ENCODE assay signal across 9 cellular contexts in genomic region chr14:94748667-94749347, GRCh38. TPM values are rescaled to one million over a fixed set of nuclear protein-coding genes. Genes with fewer than 3 reads are reported as not detected.
A peak's percentile ranks its signal among the peaks of the same experiment; 100 is the strongest.
DNase-seq lines count a peak whose midpoint lies in the region; ATAC-seq and TF ChIP-seq lines count a peak whose summit lies in the region.
"Had no signal": no experiment of that assay in that cellular context is flagged by ENCODE, and none has a peak within 500 bp of the region (broad histone marks: within the 10 kb centered on the region; RNA-seq: fewer than 3 reads in every experiment).

No MANE protein-coding gene starts in this region.

- DNase-seq in activated naive CD8-positive, alpha-beta T cell treated with anti-CD3 and anti-CD28 coated beads for 36 hours, result peak; percentile 14
- DNase-seq in activated naive CD8-positive, alpha-beta T cell treated with anti-CD3 and anti-CD28 coated beads, Interleukin-2, amount 50 U/mL, for 24 hours, result no peak
- peak; percentile 69 for DNase-seq in NAMALWA (ENCODE audit: low spot score)
- DNase-seq in brain microvascular endothelial cell, result peak; percentile 13
- DNase-seq in osteocyte (ENCODE audit: extremely low spot score, unreplicated experiment), result no peak
- DNase-seq in effector CD4-positive, alpha-beta T cell, result no peak

- H3K36me3 Mint-ChIP-seq in activated naive CD8-positive, alpha-beta T cell treated with anti-CD3 and anti-CD28 coated beads for 36 hours, result no peaks in the 10 kb centered on the region
- no peaks in the 10 kb centered on the region for H3K36me3 Mint-ChIP-seq in activated naive CD8-positive, alpha-beta T cell treated with anti-CD3 and anti-CD28 coated beads, Interleukin-2, amount 50 U/mL, for 24 hours (ENCODE audit: low read depth)
- no peaks in the 10 kb centered on the region for H3K36me3 Mint-ChIP-seq in osteocyte (ENCODE audit: unreplicated experiment)

- no peak overlapping the region for H3K27ac ChIP-seq in brain microvascular endothelial cell
- H3K27ac ChIP-seq: neutrophil had no signal

- H3K27ac Mint-ChIP-seq in activated naive CD8-positive, alpha-beta T cell treated with anti-CD3 and anti-CD28 coated beads for 36 hours, result no peak overlapping the region
- no peak overlapping the region for H3K27ac Mint-ChIP-seq in activated naive CD8-positive, alpha-beta T cell treated with anti-CD3 and anti-CD28 coated beads, Interleukin-2, amount 50 U/mL, for 24 hours
- no peak overlapping the region for H3K27ac Mint-ChIP-seq in osteocyte (ENCODE audit: unreplicated experiment)

- H3K4me3 Mint-ChIP-seq in activated naive CD8-positive, alpha-beta T cell treated with anti-CD3 and anti-CD28 coated beads for 36 hours, result no peak overlapping the region
- no peak overlapping the region for H3K4me3 Mint-ChIP-seq in activated naive CD8-positive, alpha-beta T cell treated with anti-CD3 and anti-CD28 coated beads, Interleukin-2, amount 50 U/mL, for 24 hours
- H3K4me3 Mint-ChIP-seq in osteocyte (ENCODE audit: unreplicated experiment), result no peak overlapping the region

- ATAC-seq in activated naive CD8-positive, alpha-beta T cell treated with anti-CD3 and anti-CD28 coated beads, Interleukin-2, amount 50 U/mL, for 24 hours, result no peak
- ATAC-seq in GM21381 (IDR thresholded peaks at IDR 0.05; ENCODE audit: unreplicated experiment) (no peak), HG02759 (IDR thresholded peaks at IDR 0.05; ENCODE audit: unreplicated experiment) (no peak)

- H3K4me1 Mint-ChIP-seq in activated naive CD8-positive, alpha-beta T cell treated with anti-CD3 and anti-CD28 coated beads for 36 hours, result no peaks in the 10 kb centered on the region
- H3K4me1 Mint-ChIP-seq in activated naive CD8-positive, alpha-beta T cell treated with anti-CD3 and anti-CD28 coated beads, Interleukin-2, amount 50 U/mL, for 24 hours, result no peaks in the 10 kb centered on the region
- H3K4me1 Mint-ChIP-seq in osteocyte (ENCODE audit: unreplicated experiment), result no peaks in the 10 kb centered on the region

- H3K27me3 Mint-ChIP-seq in activated naive CD8-positive, alpha-beta T cell treated with anti-CD3 and anti-CD28 coated beads for 36 hours, result peaks cover 4% of the 10 kb centered on the region
- peaks cover 4% of the 10 kb centered on the region for H3K27me3 Mint-ChIP-seq in activated naive CD8-positive, alpha-beta T cell treated with anti-CD3 and anti-CD28 coated beads, Interleukin-2, amount 50 U/mL, for 24 hours
- H3K27me3 Mint-ChIP-seq in osteocyte (ENCODE audit: unreplicated experiment), result peaks cover 27% of the 10 kb centered on the region

- no peaks in the 10 kb centered on the region for H3K36me3 ChIP-seq in brain microvascular endothelial cell (replicated peaks)
- H3K36me3 ChIP-seq: neutrophil had no signal

- H3K4me3 ChIP-seq in brain microvascular endothelial cell (ENCODE audit: low read depth, low read length), result no peak overlapping the region

- H3K27me3 ChIP-seq in brain microvascular endothelial cell (replicated peaks), result peaks cover 10% of the 10 kb centered on the region

- TF ChIP-seq CTCF in brain microvascular endothelial cell (IDR thresholded peaks at IDR 0.05; ENCODE audit: low read depth, low read length, missing control alignments), result peak; percentile 80
- peak; percentile 56 for TF ChIP-seq CTCF in osteocyte (IDR thresholded peaks at IDR 0.05)

- in situ Hi-C loops in brain microvascular endothelial cell (cut with HindIII; ENCODE audit: low pct_ligation_motif_present, low sequenced_read_pairs), result no loop called here

- no peaks in the 10 kb centered on the region for H3K9me3 Mint-ChIP-seq in activated naive CD8-positive, alpha-beta T cell treated with anti-CD3 and anti-CD28 coated beads for 36 hours
- peaks cover 4% of the 10 kb centered on the region for H3K9me3 Mint-ChIP-seq in activated naive CD8-positive, alpha-beta T cell treated with anti-CD3 and anti-CD28 coated beads, Interleukin-2, amount 50 U/mL, for 24 hours
- H3K9me3 Mint-ChIP-seq in osteocyte (ENCODE audit: unreplicated experiment), result no peaks in the 10 kb centered on the region

RNA-seq across cellular contexts. Expression of gene GSC, which starts 21.1 kb away (rescaled TPM):
- total RNA-seq in activated naive CD8-positive, alpha-beta T cell treated with anti-CD3 and anti-CD28 coated beads for 36 hours, result not detected
- not detected in 2 replicates for total RNA-seq in osteocyte

Comparison
In these comparisons a context has a peak if more than half of its experiments do, and no peak if none do; other contexts are left out.
1. DNase-seq: peak in activated naive CD8-positive, alpha-beta T cell treated with anti-CD3 and anti-CD28 coated beads for 36 hours (single experiment), NAMALWA (single experiment) and brain microvascular endothelial cell (single experiment); none in activated naive CD8-positive, alpha-beta T cell treated with anti-CD3 and anti-CD28 coated beads, Interleukin-2, amount 50 U/mL, for 24 hours (single experiment), osteocyte (single experiment) and effector CD4-positive, alpha-beta T cell (single experiment).